ENCODE assay signal across 2 cellular contexts in genomic region chr4:153159016-153159415, GRCh38.
TF ChIP-seq lines count a peak whose summit lies in the region.

No MANE protein-coding gene starts in this region.

TF ChIP-seq in HCT116, 20 proteins besides CTCF, POLR2A, EP300 and RAD21:
- TF ChIP-seq TCF7L2 (IDR thresholded peaks at IDR 0.05; ENCODE audit: borderline replicate concordance, extremely low read depth, insufficient read depth, insufficient read length) = peak; percentile 4
- TF ChIP-seq REST (IDR thresholded peaks at IDR 0.05; ENCODE audit: low read depth) = no peak
- no peak for TF ChIP-seq CBX3 (IDR thresholded peaks at IDR 0.05; ENCODE audit: low read depth)
- no peak for TF ChIP-seq MAX (IDR thresholded peaks at IDR 0.05)
TF ChIP-seq in HCT116: peak in this region for 1.

TF ChIP-seq in SK-N-SH, 30 proteins besides CTCF, POLR2A, EP300 and RAD21:
- TF ChIP-seq RFX5 (IDR thresholded peaks at IDR 0.05; ENCODE audit: low read length) (no peak), CHD2 (IDR thresholded peaks at IDR 0.05; ENCODE audit: low read length, partially characterized antibody) (no peak), FOXM1 (IDR thresholded peaks at IDR 0.05; ENCODE audit: low read depth) (no peak), USF1 (IDR thresholded peaks at IDR 0.05; ENCODE audit: borderline replicate concordance, low read depth) (no peak), TEAD4 (IDR thresholded peaks at IDR 0.05; ENCODE audit: borderline replicate concordance, insufficient read depth) (no peak), TAF1 (IDR thresholded peaks at IDR 0.05; ENCODE audit: borderline replicate concordance, low read depth, low read length) (no peak), REST (IDR thresholded peaks at IDR 0.05; ENCODE audit: low read depth, low read length) (no peak), YY1 (IDR thresholded peaks at IDR 0.05; ENCODE audit: low read depth) (no peak), SIN3A (IDR thresholded peaks at IDR 0.05; ENCODE audit: borderline replicate concordance, low read depth, low read length) (no peak), IRF3 (IDR thresholded peaks at IDR 0.05; ENCODE audit: low read depth, low read length) (no peak), NFIC (IDR thresholded peaks at IDR 0.05; ENCODE audit: borderline replicate concordance) (no peak), FOSL2 (IDR thresholded peaks at IDR 0.05; ENCODE audit: borderline replicate concordance, low read depth) (no peak), MXI1 (IDR thresholded peaks at IDR 0.05; ENCODE audit: low read depth, low read length) (no peak), RCOR1 (IDR thresholded peaks at IDR 0.05; ENCODE audit: low read length) (no peak), JUND (IDR thresholded peaks at IDR 0.05) (no peak), FOXJ3 (CRISPR knock-in tag; IDR thresholded peaks at IDR 0.05) (no peak), TCF12 (IDR thresholded peaks at IDR 0.05) (no peak), USF2 (IDR thresholded peaks at IDR 0.05; ENCODE audit: borderline replicate concordance, low read depth, low read length) (no peak), MAX (IDR thresholded peaks at IDR 0.05; ENCODE audit: low read depth) (no peak)
- TF ChIP-seq, protein P1, sequence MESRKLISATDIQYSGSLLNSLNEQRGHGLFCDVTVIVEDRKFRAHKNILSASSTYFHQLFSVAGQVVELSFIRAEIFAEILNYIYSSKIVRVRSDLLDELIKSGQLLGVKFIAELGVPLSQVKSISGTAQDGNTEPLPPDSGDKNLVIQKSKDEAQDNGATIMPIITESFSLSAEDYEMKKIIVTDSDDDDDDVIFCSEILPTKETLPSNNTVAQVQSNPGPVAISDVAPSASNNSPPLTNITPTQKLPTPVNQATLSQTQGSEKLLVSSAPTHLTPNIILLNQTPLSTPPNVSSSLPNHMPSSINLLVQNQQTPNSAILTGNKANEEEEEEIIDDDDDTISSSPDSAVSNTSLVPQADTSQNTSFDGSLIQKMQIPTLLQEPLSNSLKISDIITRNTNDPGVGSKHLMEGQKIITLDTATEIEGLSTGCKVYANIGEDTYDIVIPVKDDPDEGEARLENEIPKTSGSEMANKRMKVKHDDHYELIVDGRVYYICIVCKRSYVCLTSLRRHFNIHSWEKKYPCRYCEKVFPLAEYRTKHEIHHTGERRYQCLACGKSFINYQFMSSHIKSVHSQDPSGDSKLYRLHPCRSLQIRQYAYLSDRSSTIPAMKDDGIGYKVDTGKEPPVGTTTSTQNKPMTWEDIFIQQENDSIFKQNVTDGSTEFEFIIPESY (IDR thresholded peaks at IDR 0.05; ENCODE audit: borderline replicate concordance, low read depth) = no peak
TF ChIP-seq in SK-N-SH: peak in this region for 0.
